8 cellular contexts compared by ENCODE assay signal in the genomic region with DNA sequence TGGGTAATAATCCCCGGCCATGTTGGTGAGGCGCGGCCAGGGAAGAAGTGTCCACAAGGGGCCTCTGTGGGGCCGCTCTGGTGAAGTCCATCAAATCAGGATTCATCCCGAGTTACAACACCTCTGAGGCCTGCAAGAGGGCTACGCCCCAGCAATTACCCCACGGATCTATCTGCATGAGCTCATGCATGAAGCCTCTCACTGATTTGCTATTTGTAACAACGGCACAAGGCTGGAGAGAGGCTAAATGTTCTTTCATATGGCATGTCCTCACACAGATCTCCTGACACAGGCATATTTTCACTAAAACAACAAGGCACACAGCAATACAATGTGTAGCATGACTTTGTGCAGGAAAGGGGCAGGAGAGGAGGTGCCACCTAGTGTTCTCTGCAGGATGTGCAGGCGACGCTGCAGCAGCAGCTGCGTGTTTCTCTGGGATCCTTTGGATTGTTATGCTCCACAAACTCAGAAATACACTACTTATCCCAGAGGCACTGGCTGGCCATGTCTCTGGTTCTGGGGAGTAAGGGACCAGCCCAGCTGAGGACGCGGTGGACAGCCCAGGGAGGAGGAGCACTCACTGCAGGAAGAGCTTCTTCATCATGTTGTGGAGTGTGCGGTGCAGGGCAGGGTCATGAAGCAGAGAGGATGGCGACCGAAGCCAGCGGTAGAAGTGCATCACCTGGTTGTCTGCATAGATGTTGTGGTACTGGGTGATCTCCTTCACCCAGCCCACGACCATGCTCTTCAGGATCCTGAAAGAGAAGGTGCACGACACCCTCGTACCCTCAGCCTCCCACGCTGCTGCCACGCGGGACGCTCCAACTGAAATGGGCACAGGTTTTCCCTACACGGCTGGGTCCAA. TPM values are rescaled to one million over a fixed set of nuclear protein-coding genes. Genes with fewer than 3 reads are reported as not detected.
A peak's percentile ranks its signal among the peaks of the same experiment; 100 is the strongest.
DNase-seq lines count a peak whose midpoint lies in the region; ATAC-seq and TF ChIP-seq lines count a peak whose summit lies in the region.

No MANE protein-coding gene starts in this region.

- no peak overlapping the region for H3K4me3 Mint-ChIP-seq in naive thymus-derived CD8-positive, alpha-beta T cell

- H3K36me3 Mint-ChIP-seq in naive thymus-derived CD8-positive, alpha-beta T cell, result peaks cover 0 to 61% (median 22%) of the 10 kb centered on the region in 3 donors

- 79 to 80% methylated on average over 25 of the region's 25 CpGs for whole genome bisulfite sequencing in lung, 2 donors

- TF ChIP-seq CTCF in cardiac fibroblast (IDR thresholded peaks at IDR 0.05; ENCODE audit: low read depth, low read length) (peak; percentile 94), lung (IDR thresholded peaks at IDR 0.05; ENCODE audit: control extremely low read depth, extremely low read depth) (peak; percentile 8)

- no peaks in the 10 kb centered on the region for H3K27me3 Mint-ChIP-seq in naive thymus-derived CD8-positive, alpha-beta T cell

- H3K4me3 ChIP-seq in cardiac fibroblast (replicated peaks in 1 of 2; ENCODE audit: low read depth in 2 of 2, low read length in 2 of 2) (no peak overlapping the region), lung (no peak overlapping the region)

- no peak overlapping the region for H3K27ac ChIP-seq in lung (ENCODE audit: low read depth in 1 of 2, low read length in 1 of 2)

- no peak for ATAC-seq in lung (ENCODE audit: insufficient read depth, low FRiP score)
- ATAC-seq in naive thymus-derived CD8-positive, alpha-beta T cell, result no peak

- no peaks in the 10 kb centered on the region for H3K9me3 Mint-ChIP-seq in naive thymus-derived CD8-positive, alpha-beta T cell

- peaks cover 0 to 5% (median 2%) of the 10 kb centered on the region in 4 donors for H3K4me1 Mint-ChIP-seq in naive thymus-derived CD8-positive, alpha-beta T cell

- peaks cover 2 to 56% of the 10 kb centered on the region in 2 donors for H3K36me3 ChIP-seq in lung (ENCODE audit: control insufficient read depth in 2 of 2, insufficient read depth in 2 of 2, low read length in 2 of 2)

- DNase-seq in NCI-H2171 treated with DMSO at 0.1 percent for 48 hours (lab: John Stamatoyannopoulos, UW) (peak; percentile 53), NCI-H2171 (lab: John Stamatoyannopoulos, UW) (no peak), NCI-H1694 (lab: John Stamatoyannopoulos, UW) (peak; percentile 31), cardiac fibroblast (ENCODE audit: low read depth in 2 of 2) (peak; percentile 67 to 69), lung (ENCODE audit: low spot score) (no peak), LoVo (ENCODE audit: low spot score) (no peak)
- DNase-seq in naive thymus-derived CD8-positive, alpha-beta T cell, result no peak
- no peak for DNase-seq in NK-92 treated with Interleukin-12 subunit alpha and Interleukin-12 subunit beta, amount 100 ng/mL, for 24 hours (lab: John Stamatoyannopoulos, UW)

- H3K9me3 ChIP-seq in lung (ENCODE audit: control insufficient read depth in 2 of 2, insufficient read depth in 1 of 2, low read length in 1 of 2), result no peaks in the 10 kb centered on the region

- H3K4me1 ChIP-seq in lung (ENCODE audit: control insufficient read depth in 2 of 2, insufficient read depth in 2 of 2, low read length in 2 of 2), result no peaks in the 10 kb centered on the region

- peak overlapping the region in 2 of 10 donors; percentile 15 to 56 for H3K27ac Mint-ChIP-seq in naive thymus-derived CD8-positive, alpha-beta T cell

- POLR2A ChIA-PET in naive thymus-derived CD8-positive, alpha-beta T cell (lab: Charles Lee), result no interaction called here

- no peaks in the 10 kb centered on the region for H3K27me3 ChIP-seq in lung (ENCODE audit: control insufficient read depth, insufficient read depth)

RNA-seq across cellular contexts. Expression of a gene that starts 20.2 kb away (rescaled TPM):
- total RNA-seq in lung, result 1 to 10 TPM in 1 of 2 donors, under 1 TPM in 1; 0.25 to 3.4 TPM
- polyA plus RNA-seq in lung, result 1 to 10 TPM in 1 of 2 donors, under 1 TPM in 1; 0.05 to 1.6 TPM
- not detected for total RNA-seq in naive thymus-derived CD8-positive, alpha-beta T cell
- not detected for polyA plus RNA-seq in naive thymus-derived CD8-positive, alpha-beta T cell

RNA-seq across cellular contexts. Expression of a gene that starts 28.4 kb away (rescaled TPM):
- 1 to 10 TPM; 1.4 to 1.8 TPM for total RNA-seq in lung
- polyA plus RNA-seq in lung, result 1 to 10 TPM in 1 of 2 donors, under 1 TPM in 1; 0.98 to 1.3 TPM
- not detected for total RNA-seq in naive thymus-derived CD8-positive, alpha-beta T cell
- not detected for polyA plus RNA-seq in naive thymus-derived CD8-positive, alpha-beta T cell

RNA-seq across cellular contexts. Expression of a gene that starts 48.4 kb away (rescaled TPM):
- total RNA-seq in lung, result 10 to 100 TPM; 28.7 to 49.9 TPM
- 10 to 100 TPM in 1 of 2 donors, 1 to 10 TPM in 1; 9.3 to 22.0 TPM for polyA plus RNA-seq in lung
- total RNA-seq in naive thymus-derived CD8-positive, alpha-beta T cell, result 10 to 100 TPM; 53.3 to 56.1 TPM
- 1 to 10 TPM; 2.8 to 3.3 (median 2.8) TPM for polyA plus RNA-seq in naive thymus-derived CD8-positive, alpha-beta T cell

RNA-seq across cellular contexts. Expression of a gene that starts 48.6 kb away (rescaled TPM):
- 10 to 100 TPM; 13.1 to 15.3 TPM for total RNA-seq in lung
- polyA plus RNA-seq in lung, result 10 to 100 TPM in 1 of 2 donors, 1 to 10 TPM in 1; 5.6 to 13.3 TPM
- total RNA-seq in naive thymus-derived CD8-positive, alpha-beta T cell, result 1 to 10 TPM; 3.8 to 5.0 TPM
- polyA plus RNA-seq in naive thymus-derived CD8-positive, alpha-beta T cell, result 10 to 100 TPM in 2 of 3 donors, 1 to 10 TPM in 1; 9.9 to 16.4 (median 12.0) TPM

Comparison
In these comparisons a context has a peak if more than half of its experiments do, and no peak if none do; other contexts are left out.
1. DNase-seq: peak in NCI-H2171 treated with DMSO at 0.1 percent for 48 hours (single experiment), NCI-H1694 (single experiment) and cardiac fibroblast (2 of 2); none in NCI-H2171 (single experiment), lung (single experiment), LoVo (single experiment), naive thymus-derived CD8-positive, alpha-beta T cell (0 of 10) and NK-92 treated with Interleukin-12 subunit alpha and Interleukin-12 subunit beta, amount 100 ng/mL, for 24 hours (single experiment).